Comparison of ENCODE assay signal across 7 cellular contexts in genomic region chr3:197566181-197566580, GRCh38. TPM values are rescaled to one million over a fixed set of nuclear protein-coding genes. Genes with fewer than 3 reads are reported as not detected.
DNase-seq lines count a peak whose midpoint lies in the region; FAIRE-seq and TF ChIP-seq lines count a peak whose summit lies in the region.
"Not testable (repeated sequence)": the region's sequence is repeated elsewhere in the genome, so short reads cannot be mapped to it uniquely, and the experiment has no call there.
"Had no signal": no experiment of that assay in that cellular context is flagged by ENCODE, and none has a peak within 500 bp of the region (broad histone marks: within the 10 kb centered on the region; RNA-seq: fewer than 3 reads in every experiment).

No MANE protein-coding gene starts in this region.

- not testable (repeated sequence) for H2AFZ ChIP-seq in endothelial cell of umbilical vein (ENCODE audit: low read depth, low read length)

- H3K27ac ChIP-seq in endothelial cell of umbilical vein (ENCODE audit: insufficient read depth, low read depth, low read length); small intestine (ENCODE audit: low read depth in 1 of 2, low read length in 1 of 2): not testable (repeated sequence)

- H3K27me3 ChIP-seq in endothelial cell of umbilical vein (ENCODE audit: control insufficient read depth in 2 of 2, insufficient read depth in 2 of 2, low read length in 2 of 2) = peaks cover 12 to 19% of the 10 kb centered on the region in 2 experiments
- H3K27me3 ChIP-seq in small intestine (ENCODE audit: control insufficient read depth in 2 of 2, insufficient read depth in 2 of 2, low read length in 2 of 2) = not testable (repeated sequence)

- CTCF ChIA-PET in endothelial cell of umbilical vein (lab: Charles Lee) = interaction anchor here (3.8 kb wide), 1 partner anchor 33 kb away, joined by 17 read pairs; no protein-coding TSS in a partner anchor

- not testable (repeated sequence) for TF ChIP-seq POLR2A in endothelial cell of umbilical vein (IDR thresholded peaks at IDR 0.05; ENCODE audit: low read depth, low read length)

- H3K79me2 ChIP-seq in endothelial cell of umbilical vein (ENCODE audit: control insufficient read depth, insufficient read depth, low read length) = not testable (repeated sequence)

- not testable (repeated sequence) for TF ChIP-seq CTCF in endothelial cell of umbilical vein (IDR thresholded peaks at IDR 0.05; ENCODE audit: extremely low read depth in 1 of 2, insufficient read depth in 1 of 2, low read depth in 1 of 2, low read length in 2 of 2)

- not testable (repeated sequence) for FAIRE-seq in endothelial cell of umbilical vein (lab: Jason Lieb, UNC); small intestine (lab: Jason Lieb, UNC)

- not testable (repeated sequence) for H3K4me1 ChIP-seq in endothelial cell of umbilical vein (ENCODE audit: control insufficient read depth, extremely low read depth, insufficient read depth, low read length); small intestine (ENCODE audit: control insufficient read depth in 2 of 2, insufficient read depth in 1 of 2, low read depth in 1 of 2, low read length in 1 of 2)

- not testable (repeated sequence) for H3K4me3 ChIP-seq in endothelial cell of umbilical vein (replicated peaks in 1 of 3; ENCODE audit: insufficient read depth in 1 of 3, low read depth in 1 of 3, low read length in 3 of 3); small intestine (ENCODE audit: low read depth in 1 of 2, low read length in 2 of 2)

- not testable (repeated sequence) for H3K9me3 ChIP-seq in endothelial cell of umbilical vein (replicated peaks; ENCODE audit: control insufficient read depth, insufficient read depth, low read length); small intestine (ENCODE audit: control insufficient read depth, low read depth)

- H4K20me1 ChIP-seq in endothelial cell of umbilical vein (replicated peaks; ENCODE audit: control insufficient read depth, extremely low read depth, insufficient read depth, low read length) = not testable (repeated sequence)

- H3K9me1 ChIP-seq in endothelial cell of umbilical vein (replicated peaks; ENCODE audit: control insufficient read depth, extremely low read depth, insufficient read depth, low read length) = not testable (repeated sequence)

- dilution Hi-C loops in endothelial cell of umbilical vein (cut with MboI; ENCODE audit: extremely low pct_ligation_motif_present, low sequenced_read_pairs) = not testable (repeated sequence)

- POLR2A ChIA-PET in endothelial cell of umbilical vein (lab: Charles Lee) = not testable (repeated sequence)

- intact Hi-C loops in endothelial cell of umbilical vein (cut with micrococcal nuclease) = not testable (repeated sequence)

- DNase-seq in HT-29 (ENCODE audit: low spot score) (peak; percentile 64), LoVo (ENCODE audit: low spot score) (peak; percentile 61), SW480 (ENCODE audit: low spot score) (peak; percentile 16), dermis blood vessel endothelial cell (peak; percentile 32), endothelial cell of umbilical vein (ENCODE audit: low read depth, low spot score) (peak; percentile 36), small intestine (peak; percentile 41)

- BruUV-seq in endothelial cell of umbilical vein (replicated peaks; lab: Mats Ljungman, UMichigan) = not testable (repeated sequence)

- H3K36me3 ChIP-seq in endothelial cell of umbilical vein (ENCODE audit: control insufficient read depth in 2 of 2, extremely low read depth in 1 of 2, insufficient read depth in 2 of 2, low read length in 2 of 2); small intestine (ENCODE audit: control insufficient read depth in 2 of 2, insufficient read depth in 2 of 2, low read length in 2 of 2): not testable (repeated sequence)

- H3K4me2 ChIP-seq in endothelial cell of umbilical vein (ENCODE audit: insufficient read depth, low read length) = not testable (repeated sequence)

- not testable (repeated sequence) for H3K9ac ChIP-seq in endothelial cell of umbilical vein (replicated peaks; ENCODE audit: extremely low read depth, insufficient read depth, low read length)

TF ChIP-seq in endothelial cell of umbilical vein, 7 proteins besides CTCF, POLR2A, EP300 and RAD21:
- peak; percentile 26 for TF ChIP-seq EZH2 (IDR thresholded peaks at IDR 0.05; ENCODE audit: borderline replicate concordance, low read depth, low read length, severe bottlenecking)
- TF ChIP-seq FOS (IDR thresholded peaks at IDR 0.05; ENCODE audit: borderline replicate concordance, insufficient read depth, low read length) = peak; percentile 19

RNA-seq across cellular contexts. Expression of gene BDH1, which starts 10.4 kb away (rescaled TPM):
- total RNA-seq in HT-29 (2014; rRNA removed; shearing (Covaris generic)) = 51.5 and 71.2 TPM in 2 replicates
- total RNA-seq in dermis blood vessel endothelial cell = 4.4 and 7.2 TPM in 2 replicates
- 7.3 and 12.2 TPM in 2 replicates for total RNA-seq in endothelial cell of umbilical vein
- 5.3 and 6.9 TPM in 2 replicates for polyA plus RNA-seq in endothelial cell of umbilical vein
- polyA plus RNA-seq in endothelial cell of umbilical vein (2011; cell fraction: cytosol; rRNA removed) = 7.0 and 9.6 TPM in 2 replicates
- 16.6 and 17.7 TPM in 2 replicates for polyA plus RNA-seq in endothelial cell of umbilical vein (2011; cell fraction: nucleus; rRNA removed)
- polyA plus RNA-seq in endothelial cell of umbilical vein (2012) = 2.2 and 2.8 TPM in 2 replicates
- 7.9 and 14.0 TPM in 2 replicates for polyA minus RNA-seq in endothelial cell of umbilical vein
- 1.8 TPM for polyA minus RNA-seq in endothelial cell of umbilical vein (2011; cell fraction: cytosol; rRNA and poly(A)+ RNA removed)
- polyA minus RNA-seq in endothelial cell of umbilical vein (2011; cell fraction: nucleus; rRNA and poly(A)+ RNA removed) = 4.1 and 5.2 TPM in 2 replicates
- polyA plus RNA-seq in small intestine = 100 to 1,000 TPM in 1 of 3 donors, 10 to 100 TPM in 2; 71.1 to 101 (median 84.1) TPM
- total RNA-seq: A172 had no signal
